Comparison of ENCODE assay signal across 8 cellular contexts in the genomic region with DNA sequence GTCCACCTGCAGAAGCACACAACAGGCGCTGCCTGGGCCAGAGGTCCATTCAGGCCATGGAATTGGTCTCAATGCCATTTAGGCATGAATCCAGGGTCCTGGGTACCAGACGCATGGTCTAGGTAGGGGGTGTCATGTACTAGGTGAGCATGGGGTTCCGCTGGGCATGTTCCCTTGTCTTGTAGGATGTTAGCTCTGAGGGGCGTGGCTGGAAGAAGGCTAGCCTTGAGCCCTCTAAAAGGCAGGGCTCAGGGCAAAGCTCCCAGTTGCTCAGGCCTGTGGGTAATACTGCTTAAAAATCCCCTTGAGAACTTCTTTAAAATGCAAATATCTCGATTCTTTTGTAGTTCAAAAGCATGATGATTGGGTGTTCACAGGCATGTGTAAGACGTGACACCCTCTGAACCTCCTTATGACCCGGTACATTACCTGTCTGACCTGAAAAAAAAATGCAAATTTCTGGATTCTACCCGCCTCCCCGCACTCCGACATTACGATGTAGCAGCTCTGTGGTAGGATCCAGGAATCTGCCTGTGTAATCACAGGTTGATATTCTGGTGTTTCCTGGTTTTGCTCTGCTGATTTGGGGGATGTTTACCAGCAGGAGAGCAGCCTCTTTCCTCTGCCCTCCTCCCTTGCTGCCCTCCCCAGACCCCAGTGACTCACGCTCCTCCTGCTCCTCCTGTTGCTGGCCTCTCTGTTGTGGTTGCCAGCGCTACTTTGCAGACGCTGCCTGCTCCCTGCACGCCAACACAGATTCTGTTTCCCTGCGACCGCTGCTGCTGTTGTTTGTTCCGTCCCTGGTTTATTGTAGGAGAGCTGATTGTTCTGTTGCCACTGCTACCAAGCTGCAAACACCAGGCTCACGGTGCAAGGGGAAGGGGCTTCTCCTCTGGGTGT. TPM values are rescaled to one million over a fixed set of nuclear protein-coding genes. Genes with fewer than 3 reads are reported as not detected.
DNase-seq lines count a peak whose midpoint lies in the region; ATAC-seq and TF ChIP-seq lines count a peak whose summit lies in the region.

No MANE protein-coding gene starts in this region.

- DNase-seq in Ammon's horn (ENCODE audit: low spot score) (peak; percentile 91), SK-N-SH (peak; percentile 5), amniotic stem cell (lab: John Stamatoyannopoulos, UW) (peak; percentile 76), hepatic stellate cell (ENCODE audit: low spot score) (peak; percentile 87), retina (peak; percentile 80), vagina (ENCODE audit: extremely low spot score in 2 of 2) (no peak)

- no peaks in the 10 kb centered on the region for H3K79me2 ChIP-seq in SK-N-SH (ENCODE audit: insufficient read depth)

- no peak for TF ChIP-seq POLR2A in vagina (IDR thresholded peaks at IDR 0.05)

- no peaks in the 10 kb centered on the region for H3K9me3 ChIP-seq in SK-N-SH
- H3K9me3 ChIP-seq in vagina, result no peaks in the 10 kb centered on the region

- H3K27ac ChIP-seq in SK-N-SH (ENCODE audit: low read depth in 2 of 2, low read length in 1 of 2) (peak overlapping the region; percentile 53 to 60; a peak in 3 of 4 replicates), vagina (peak overlapping the region; percentile 69)

- POLR2A ChIA-PET in SK-N-SH (lab: Yijun Ruan, JAX), result no interaction called here

- H3F3A ChIP-seq in SK-N-SH (replicated peaks; ENCODE audit: insufficient read depth), result peaks cover 16% of the 10 kb centered on the region

- H3K9me2 ChIP-seq in SK-N-SH, result no peaks in the 10 kb centered on the region

- H4K20me1 ChIP-seq in SK-N-SH (ENCODE audit: insufficient read depth), result no peaks in the 10 kb centered on the region

- WGBS in SK-N-SH (ENCODE audit: low lambda C conversion rate), result 8% methylated on average over 16 of the region's 19 CpGs

- TF ChIP-seq CTCF in SK-N-SH (IDR thresholded peaks at IDR 0.05) (no peak), vagina (IDR thresholded peaks at IDR 0.05) (no peak)

- H3K4me1 ChIP-seq in SK-N-SH (ENCODE audit: control insufficient read depth in 1 of 2, insufficient read depth in 2 of 2, low read depth in 1 of 2, low read length in 1 of 2), result peaks cover 4 to 5% of the 10 kb centered on the region in 2 experiments; a peak in 2 of 4 replicates
- peaks cover 25% of the 10 kb centered on the region for H3K4me1 ChIP-seq in vagina

- peak overlapping the region; percentile 91 for H2AFZ ChIP-seq in SK-N-SH (ENCODE audit: low read depth)

- H3K27me3 ChIP-seq in SK-N-SH (ENCODE audit: insufficient read depth) (no peaks in the 10 kb centered on the region; the same call in 1 of the 2 replicates), vagina (no peaks in the 10 kb centered on the region)

- intact Hi-C loops in vagina (cut with DNase I), result no loop called here

- H3K36me3 ChIP-seq in SK-N-SH (replicated peaks in 1 of 2; ENCODE audit: control insufficient read depth in 1 of 2, insufficient read depth in 2 of 2, low read length in 1 of 2) (no peaks in the 10 kb centered on the region), vagina (no peaks in the 10 kb centered on the region)

- CTCF ChIA-PET in SK-N-SH (lab: Yijun Ruan, JAX), result interaction anchor here (1.6 kb wide), 1 partner anchor 246 kb away, joined by 5 read pairs; no protein-coding TSS in a partner anchor

- H3K4me2 ChIP-seq in SK-N-SH, result peak overlapping the region; percentile 74

- no peak for TF ChIP-seq EP300 in SK-N-SH (IDR thresholded peaks at IDR 0.05; ENCODE audit: borderline replicate concordance in 1 of 2, low read depth in 1 of 2, low read length in 1 of 2)

- H3K9ac ChIP-seq in SK-N-SH, result peak overlapping the region; percentile 54

- ATAC-seq in GM19023 (IDR thresholded peaks at IDR 0.05; ENCODE audit: unreplicated experiment) (peak; percentile 77), HG03159 (IDR thresholded peaks at IDR 0.05; ENCODE audit: unreplicated experiment) (peak; percentile 87)

- no peak for TF ChIP-seq RAD21 in SK-N-SH (IDR thresholded peaks at IDR 0.05; ENCODE audit: low read length)

- H3K4me3 ChIP-seq in SK-N-SH (ENCODE audit: low read depth in 2 of 2, low read length in 1 of 2) (peak overlapping the region in 1 of 2 experiments; percentile 36; a peak in 1 of 4 replicates), vagina (peak overlapping the region; percentile 3 to 28)

TF ChIP-seq in SK-N-SH, 30 proteins besides CTCF, POLR2A, EP300 and RAD21:
- TF ChIP-seq RXRA (IDR thresholded peaks at IDR 0.05; ENCODE audit: borderline replicate concordance, low read depth) (0 out of 2 replicates have a peak, but pooled peaks have one; percentile 18), TCF12 (IDR thresholded peaks at IDR 0.05) (peak; percentile 64), TEAD4 (IDR thresholded peaks at IDR 0.05; ENCODE audit: borderline replicate concordance, insufficient read depth) (no peak), IRF3 (IDR thresholded peaks at IDR 0.05; ENCODE audit: low read depth, low read length) (no peak), NFIC (IDR thresholded peaks at IDR 0.05; ENCODE audit: borderline replicate concordance) (peak; percentile 42; the same call in 1 of the 2 replicates), FOXJ3 (CRISPR knock-in tag; IDR thresholded peaks at IDR 0.05) (no peak), RCOR1 (IDR thresholded peaks at IDR 0.05; ENCODE audit: low read length) (no peak), ELF1 (IDR thresholded peaks at IDR 0.05) (no peak), MXI1 (IDR thresholded peaks at IDR 0.05; ENCODE audit: low read depth, low read length) (no peak), JUND (IDR thresholded peaks at IDR 0.05) (peak; percentile 65), FOXM1 (IDR thresholded peaks at IDR 0.05; ENCODE audit: low read depth) (no peak), FOSL2 (IDR thresholded peaks at IDR 0.05; ENCODE audit: borderline replicate concordance, low read depth) (peak; percentile 74; the same call in 1 of the 2 replicates), RFX5 (IDR thresholded peaks at IDR 0.05; ENCODE audit: low read length) (no peak), EZH2phosphoT487 (IDR thresholded peaks at IDR 0.05; ENCODE audit: borderline replicate concordance, low read depth) (no peak), MAX (IDR thresholded peaks at IDR 0.05; ENCODE audit: low read depth) (no peak)

RNA-seq across cellular contexts. Expression of gene TMC1, which starts 5.7 kb away (rescaled TPM):
- polyA plus RNA-seq in SK-N-SH (2012; rRNA removed), result 0.10 TPM in 1 of 2 replicates, not detected in the other
- 0.06 and 0.10 TPM in 2 replicates for polyA plus RNA-seq in SK-N-SH (2012; cell fraction: cytosol; rRNA removed)
- 0.07 and 0.20 TPM in 2 replicates for polyA plus RNA-seq in SK-N-SH (2012; cell fraction: nucleus; rRNA removed)
- total RNA-seq in vagina, result not detected

Comparison
In these comparisons a context has a peak if more than half of its experiments do, and no peak if none do; other contexts are left out.
1. DNase-seq: peak in Ammon's horn (single experiment), SK-N-SH (single experiment), amniotic stem cell (single experiment), hepatic stellate cell (single experiment) and retina (single experiment); none in vagina (0 of 2).